Comparison of ENCODE assay signal across 9 cellular contexts in the genomic region with DNA sequence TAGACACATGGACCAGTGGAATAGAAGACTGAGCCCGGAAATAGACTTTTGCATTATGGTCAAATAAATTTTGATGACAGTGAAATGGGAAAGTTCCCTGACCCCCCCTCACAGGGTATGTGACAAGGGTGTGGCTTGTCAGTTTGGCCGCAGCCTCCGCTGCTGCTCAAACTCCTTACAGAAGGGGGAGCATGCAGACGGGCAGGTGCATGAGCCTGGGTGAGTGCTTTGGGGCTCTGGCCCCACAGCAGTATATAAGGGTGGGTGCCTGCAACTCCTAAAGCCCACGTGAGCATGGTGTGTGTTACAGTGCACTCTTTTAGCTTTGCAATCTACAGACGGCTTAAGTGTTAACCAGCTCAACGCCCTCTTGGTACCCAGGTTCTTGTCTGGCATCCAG. TPM values are rescaled to one million over a fixed set of nuclear protein-coding genes. Genes with fewer than 3 reads are reported as not detected.
"Had no signal": no experiment of that assay in that cellular context is flagged by ENCODE, and none has a peak within 500 bp of the region (broad histone marks: within the 10 kb centered on the region; RNA-seq: fewer than 3 reads in every experiment).

No MANE protein-coding gene starts in this region.

- H3K4me3 Mint-ChIP-seq: GM23338, H9, IgD-negative memory B cell had no signal

- H3K4me2 ChIP-seq: GM23338 had no signal

- H3K4me3 ChIP-seq: GM23338 had no signal

- FAIRE-seq: H1, H54, HepG2 had no signal

- H2AFZ ChIP-seq: GM23338 had no signal

- ATAC-seq: GM23338, HepG2 had no signal

- DNase-seq: H9, HCEC 1CT, KBM-7 had no signal

- H3K27ac Mint-ChIP-seq: GM23338, H9, IgD-negative memory B cell had no signal

- H3K4me1 Mint-ChIP-seq: GM23338, H9, IgD-negative memory B cell had no signal

RNA-seq across cellular contexts. Expression of gene CAPSL, which starts 21.9 kb away (rescaled TPM):
- total RNA-seq: GM23338, H1, H9, HepG2, HT-29 had no signal
- polyA plus RNA-seq: H1, HepG2, IgD-negative memory B cell had no signal

RNA-seq across cellular contexts. Expression of gene UGT3A1, which starts 30.9 kb away (rescaled TPM):
- total RNA-seq: HepG2, HT-29 had no signal
- polyA plus RNA-seq: HepG2, IgD-negative memory B cell had no signal
